15 cellular contexts compared by ENCODE assay signal in the genomic region with DNA sequence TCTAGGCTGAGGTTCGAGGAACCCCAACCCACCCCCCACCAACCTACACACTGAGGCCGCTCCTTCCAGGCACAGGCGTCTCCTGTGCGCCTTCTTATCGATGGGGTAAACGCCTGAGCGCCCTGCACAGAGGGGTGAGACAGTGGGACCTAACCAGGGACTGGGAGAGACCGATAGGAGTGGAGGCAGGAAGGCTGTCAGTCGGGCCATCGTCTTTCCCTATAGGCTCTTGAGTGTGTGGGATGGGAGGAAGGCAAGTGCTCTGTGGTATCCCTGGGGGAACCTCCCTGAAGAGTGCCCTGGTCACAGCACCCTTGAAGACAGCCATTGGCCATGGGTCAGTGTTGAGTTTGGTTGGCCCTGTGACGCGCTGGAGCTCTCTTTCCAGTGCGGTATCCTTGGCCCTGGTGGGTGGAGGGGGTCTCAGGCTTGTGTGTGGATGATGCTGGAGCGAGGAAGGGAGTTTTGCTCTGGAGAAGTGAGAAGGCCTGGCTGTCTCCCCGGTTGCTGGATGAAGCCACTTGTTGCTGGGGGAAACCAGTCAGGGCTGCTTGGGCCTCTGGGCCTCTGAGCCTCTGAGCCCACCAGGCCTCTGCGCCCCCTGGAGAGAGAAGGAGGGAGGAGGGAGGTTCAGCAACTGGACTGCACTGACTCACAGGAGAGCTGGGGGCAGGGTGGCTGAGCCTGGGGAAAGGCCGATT. TPM values are rescaled to one million over a fixed set of nuclear protein-coding genes. Genes with fewer than 3 reads are reported as not detected.
DNase-seq lines count a peak whose midpoint lies in the region; ATAC-seq and TF ChIP-seq lines count a peak whose summit lies in the region.
"Had no signal": no experiment of that assay in that cellular context is flagged by ENCODE, and none has a peak within 500 bp of the region (broad histone marks: within the 10 kb centered on the region; RNA-seq: fewer than 3 reads in every experiment).

No MANE protein-coding gene starts in this region.

- ATAC-seq in body of pancreas (no peak), GM18870 (IDR thresholded peaks at IDR 0.05; ENCODE audit: unreplicated experiment) (no peak)
- ATAC-seq: sciatic nerve; stimulated activated naive CD8-positive, alpha-beta T cell treated with anti-CD3 and anti-CD28 coated beads, Interleukin-15, Interleukin-2, amounts not matched to agents 100 U/mL and 50 U/mL, for 24 hours had no signal

- peak in 2 of 7 experiments; percentile 12 to 15 for TF ChIP-seq CTCF in body of pancreas (IDR thresholded peaks at IDR 0.05)
- TF ChIP-seq CTCF in foreskin fibroblast (IDR thresholded peaks at IDR 0.05; ENCODE audit: low read depth, low read length): no peak

- intact Hi-C loops in body of pancreas (cut with DNase I): no loop called here

- H3K4me1 ChIP-seq in body of pancreas: peaks cover 70% of the 10 kb centered on the region
- H3K4me1 ChIP-seq in rectal smooth muscle tissue (ENCODE audit: control insufficient read depth, insufficient read depth, low read length): peaks cover 7% of the 10 kb centered on the region

- H3K9me3 ChIP-seq in body of pancreas: no peaks in the 10 kb centered on the region

- H3K4me3 ChIP-seq in body of pancreas: peak overlapping the region in 1 of 2 donors; percentile 21
- H3K4me3 ChIP-seq in rectal smooth muscle tissue (ENCODE audit: low read length): peak overlapping the region; percentile 29
- H3K4me3 ChIP-seq in foreskin fibroblast (ENCODE audit: low read depth in 1 of 2, low read length in 2 of 2): no peak overlapping the region

- TF ChIP-seq POLR2A in body of pancreas (IDR thresholded peaks at IDR 0.05): peak in 2 of 3 donors; percentile 8 to 18

- no peaks in the 10 kb centered on the region for H3K27me3 ChIP-seq in body of pancreas
- peaks cover 4% of the 10 kb centered on the region for H3K27me3 ChIP-seq in rectal smooth muscle tissue (ENCODE audit: control insufficient read depth, insufficient read depth, low read length)

- peak overlapping the region; percentile 96 to 100 (median 99) for H3K27ac ChIP-seq in body of pancreas
- no peak overlapping the region for H3K27ac ChIP-seq in rectal smooth muscle tissue (ENCODE audit: low read depth, low read length)

- peak; percentile 73 for DNase-seq in Daoy (ENCODE audit: low read depth)
- peak in 3 of 4 donors; percentile 35 to 54 (median 44) for DNase-seq in body of pancreas
- peak; percentile 59 for DNase-seq in iPS-NIHi7 (ENCODE audit: extremely low spot score)
- no peak for DNase-seq in ureter (ENCODE audit: low spot score)
- no peak for DNase-seq in NCI-H345 treated with DMSO at 0.1 percent for 48 hours (lab: John Stamatoyannopoulos, UW; ENCODE audit: unreplicated experiment)
- no peak for DNase-seq in foreskin fibroblast
- DNase-seq: anterior cingulate cortex; CD4-positive, alpha-beta T cell; NCI-H2171; stimulated activated naive CD8-positive, alpha-beta T cell treated with anti-CD3 and anti-CD28 coated beads, Interleukin-15, Interleukin-2, amounts not matched to agents 100 U/mL and 50 U/mL, for 24 hours; SW 1271 had no signal

- H3K9ac ChIP-seq in rectal smooth muscle tissue (ENCODE audit: low read length): no peak overlapping the region

- 23 to 24% methylated on average over 15 to 17 of the region's 17 CpGs for WGBS in body of pancreas, 2 donors

- H3K36me3 ChIP-seq in body of pancreas (replicated peaks in 1 of 2; ENCODE audit: insufficient read depth in 1 of 2, low read depth in 2 of 2) (no peaks in the 10 kb centered on the region), rectal smooth muscle tissue (ENCODE audit: control insufficient read depth, insufficient read depth, low read length) (no peaks in the 10 kb centered on the region)

RNA-seq across cellular contexts. Expression of a gene that starts 1.7 kb away (rescaled TPM):
- 39.3 and 53.5 TPM in 2 replicates for total RNA-seq in Daoy (2014; rRNA removed; shearing (Covaris generic))
- total RNA-seq in body of pancreas: 10 to 100 TPM; 68.0 to 71.2 TPM
- total RNA-seq in ureter: 153 TPM
- total RNA-seq: CD4-positive, alpha-beta T cell had no signal

RNA-seq across cellular contexts. Expression of a gene that starts 32.9 kb away (rescaled TPM):
- not detected in 2 replicates for total RNA-seq in Daoy (2014; rRNA removed; shearing (Covaris generic))
- total RNA-seq in body of pancreas (1 to 10 TPM; 2.0 to 3.1 TPM), ureter (4.3 TPM)
- total RNA-seq: glomerular endothelial cell had no signal

Comparison
In these comparisons a context has a peak if more than half of its experiments do, and no peak if none do; other contexts are left out.
1. DNase-seq: peak in Daoy (single experiment), body of pancreas (3 of 4) and iPS-NIHi7 (single experiment); none in ureter (single experiment), NCI-H345 treated with DMSO at 0.1 percent for 48 hours (single experiment) and foreskin fibroblast (0 of 2).